Comparison of ENCODE assay signal across 1 cellular context in the genomic region with DNA sequence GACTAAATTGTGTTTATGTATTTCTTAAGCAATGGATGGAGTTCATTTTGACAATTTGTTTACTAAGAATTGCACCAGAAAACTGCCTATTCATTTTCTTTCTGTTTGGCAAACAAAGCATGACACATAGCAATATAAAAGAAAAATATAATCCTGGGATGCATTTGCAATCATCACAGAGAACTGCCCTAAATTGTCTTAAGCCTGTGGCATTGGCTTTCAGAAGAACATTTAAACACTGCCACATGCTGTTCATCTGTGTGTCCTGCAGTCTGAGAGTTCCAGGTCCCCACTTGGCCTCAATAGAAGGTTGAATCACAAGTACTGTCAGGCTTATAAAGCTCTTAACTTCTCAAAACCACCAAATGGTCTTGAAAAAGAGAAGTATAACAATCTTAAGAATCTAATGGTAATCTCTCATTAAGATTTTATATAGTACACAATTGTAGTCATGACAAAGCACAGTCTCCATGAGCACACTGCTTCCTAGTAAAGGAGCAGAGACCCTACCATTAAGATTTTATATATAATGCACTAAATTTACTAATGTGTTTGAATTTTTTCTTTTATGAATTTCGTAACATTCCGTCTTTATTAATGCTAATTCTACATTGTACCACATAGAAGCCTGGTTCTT.
A peak's percentile ranks its signal among the peaks of the same experiment; 100 is the strongest.
TF ChIP-seq lines count a peak whose summit lies in the region.

No MANE protein-coding gene starts in this region.

TF ChIP-seq in HepG2, 621 proteins besides CTCF, POLR2A, EP300 and RAD21 (continued from another document):
- TF ChIP-seq, protein P1, sequence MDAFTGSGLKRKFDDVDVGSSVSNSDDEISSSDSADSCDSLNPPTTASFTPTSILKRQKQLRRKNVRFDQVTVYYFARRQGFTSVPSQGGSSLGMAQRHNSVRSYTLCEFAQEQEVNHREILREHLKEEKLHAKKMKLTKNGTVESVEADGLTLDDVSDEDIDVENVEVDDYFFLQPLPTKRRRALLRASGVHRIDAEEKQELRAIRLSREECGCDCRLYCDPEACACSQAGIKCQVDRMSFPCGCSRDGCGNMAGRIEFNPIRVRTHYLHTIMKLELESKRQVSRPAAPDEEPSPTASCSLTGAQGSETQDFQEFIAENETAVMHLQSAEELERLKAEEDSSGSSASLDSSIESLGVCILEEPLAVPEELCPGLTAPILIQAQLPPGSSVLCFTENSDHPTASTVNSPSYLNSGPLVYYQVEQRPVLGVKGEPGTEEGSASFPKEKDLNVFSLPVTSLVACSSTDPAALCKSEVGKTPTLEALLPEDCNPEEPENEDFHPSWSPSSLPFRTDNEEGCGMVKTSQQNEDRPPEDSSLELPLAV (CRISPR knock-in tag; conservative IDR thresholded peaks at IDR 0.05; ENCODE audit: low read depth), result no peak
- TF ChIP-seq, protein P2, sequence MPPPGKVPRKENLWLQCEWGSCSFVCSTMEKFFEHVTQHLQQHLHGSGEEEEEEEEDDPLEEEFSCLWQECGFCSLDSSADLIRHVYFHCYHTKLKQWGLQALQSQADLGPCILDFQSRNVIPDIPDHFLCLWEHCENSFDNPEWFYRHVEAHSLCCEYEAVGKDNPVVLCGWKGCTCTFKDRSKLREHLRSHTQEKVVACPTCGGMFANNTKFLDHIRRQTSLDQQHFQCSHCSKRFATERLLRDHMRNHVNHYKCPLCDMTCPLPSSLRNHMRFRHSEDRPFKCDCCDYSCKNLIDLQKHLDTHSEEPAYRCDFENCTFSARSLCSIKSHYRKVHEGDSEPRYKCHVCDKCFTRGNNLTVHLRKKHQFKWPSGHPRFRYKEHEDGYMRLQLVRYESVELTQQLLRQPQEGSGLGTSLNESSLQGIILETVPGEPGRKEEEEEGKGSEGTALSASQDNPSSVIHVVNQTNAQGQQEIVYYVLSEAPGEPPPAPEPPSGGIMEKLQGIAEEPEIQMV (CRISPR knock-in tag; IDR thresholded peaks at IDR 0.05; ENCODE audit: low read depth), result no peak
- peak; percentile 80 for TF ChIP-seq STAG1 (CRISPR knock-in tag; IDR thresholded peaks at IDR 0.05)
- TF ChIP-seq, protein P3, sequence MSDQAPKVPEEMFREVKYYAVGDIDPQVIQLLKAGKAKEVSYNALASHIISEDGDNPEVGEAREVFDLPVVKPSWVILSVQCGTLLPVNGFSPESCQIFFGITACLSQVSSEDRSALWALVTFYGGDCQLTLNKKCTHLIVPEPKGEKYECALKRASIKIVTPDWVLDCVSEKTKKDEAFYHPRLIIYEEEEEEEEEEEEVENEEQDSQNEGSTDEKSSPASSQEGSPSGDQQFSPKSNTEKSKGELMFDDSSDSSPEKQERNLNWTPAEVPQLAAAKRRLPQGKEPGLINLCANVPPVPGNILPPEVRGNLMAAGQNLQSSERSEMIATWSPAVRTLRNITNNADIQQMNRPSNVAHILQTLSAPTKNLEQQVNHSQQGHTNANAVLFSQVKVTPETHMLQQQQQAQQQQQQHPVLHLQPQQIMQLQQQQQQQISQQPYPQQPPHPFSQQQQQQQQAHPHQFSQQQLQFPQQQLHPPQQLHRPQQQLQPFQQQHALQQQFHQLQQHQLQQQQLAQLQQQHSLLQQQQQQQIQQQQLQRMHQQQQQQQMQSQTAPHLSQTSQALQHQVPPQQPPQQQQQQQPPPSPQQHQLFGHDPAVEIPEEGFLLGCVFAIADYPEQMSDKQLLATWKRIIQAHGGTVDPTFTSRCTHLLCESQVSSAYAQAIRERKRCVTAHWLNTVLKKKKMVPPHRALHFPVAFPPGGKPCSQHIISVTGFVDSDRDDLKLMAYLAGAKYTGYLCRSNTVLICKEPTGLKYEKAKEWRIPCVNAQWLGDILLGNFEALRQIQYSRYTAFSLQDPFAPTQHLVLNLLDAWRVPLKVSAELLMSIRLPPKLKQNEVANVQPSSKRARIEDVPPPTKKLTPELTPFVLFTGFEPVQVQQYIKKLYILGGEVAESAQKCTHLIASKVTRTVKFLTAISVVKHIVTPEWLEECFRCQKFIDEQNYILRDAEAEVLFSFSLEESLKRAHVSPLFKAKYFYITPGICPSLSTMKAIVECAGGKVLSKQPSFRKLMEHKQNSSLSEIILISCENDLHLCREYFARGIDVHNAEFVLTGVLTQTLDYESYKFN (CRISPR knock-in tag; conservative IDR thresholded peaks at IDR 0.05), result no peak
